In genomic region chr13:52010890-52011689, GRCh38 we compare ENCODE assay signal across 8 cellular contexts. TPM values are rescaled to one million over a fixed set of nuclear protein-coding genes. Genes with fewer than 3 reads are reported as not detected.
A peak's percentile ranks its signal among the peaks of the same experiment; 100 is the strongest.
DNase-seq lines count a peak whose midpoint lies in the region; ATAC-seq, FAIRE-seq and TF ChIP-seq lines count a peak whose summit lies in the region.

Gene ATP7B, minus strand, starts transcription at chr13:52011450. Its CDS starts 113 bp downstream, at chr13:52011337.

- intact Hi-C loops in CD8-positive, alpha-beta T cell (cut with DNase I, micrococcal nuclease) = loop anchor here (5.0 to 10.0 kb wide), 7 partner anchors 189 to 1886 kb away; partner anchors contain the start of genes SUGT1 (in 1 of the 2), VPS36 (in 1 of the 2) and WDFY2 (in 1 of the 2)
- intact Hi-C loops in GM12878 (cut with micrococcal nuclease; ENCODE audit: unreplicated experiment) = loop anchor here (5.0 kb wide), 2 partner anchors 181 to 441 kb away; partner anchors contain the start of gene VPS36

- no peaks in the 10 kb centered on the region for H4K20me1 ChIP-seq in GM12878 (ENCODE audit: control insufficient read depth, insufficient read depth)

- peaks cover 28% of the 10 kb centered on the region for H3K4me1 Mint-ChIP-seq in CD8-positive, alpha-beta T cell (ENCODE audit: low read depth)

- CTCF ChIA-PET in CD8-positive, alpha-beta T cell (lab: Charles Lee) = no interaction called here
- CTCF ChIA-PET in GM12878 (lab: Yijun Ruan, JAX) = interaction anchor here (2.5 kb wide), 1 partner anchor 116 kb away, joined by 11 read pairs; no protein-coding TSS in a partner anchor

- no TSS peak for BruUV-seq in GM12878 (replicated peaks; lab: Mats Ljungman, UMichigan)

- no peaks in the 10 kb centered on the region for H3K36me3 ChIP-seq in CD8-positive, alpha-beta T cell (ENCODE audit: insufficient read depth, low read length)
- no peaks in the 10 kb centered on the region; a peak in 1 of 4 replicates for H3K36me3 ChIP-seq in GM12878 (ENCODE audit: control insufficient read depth in 2 of 2, insufficient read depth in 2 of 2, low read length in 1 of 2)

- peak within 1 kb of the TSS; percentile 100 for H3K4me2 ChIP-seq in GM12878 (ENCODE audit: control insufficient read depth, insufficient read depth)

- no peak for FAIRE-seq in H54 (lab: Jason Lieb, UNC)
- FAIRE-seq in GM12878 (lab: Jason Lieb, UNC) = no peak

- peak in 6 of 7 experiments; percentile 3 to 55 (median 16) for DNase-seq in CD8-positive, alpha-beta T cell
- peak; percentile 13 for DNase-seq in H54 (ENCODE audit: insufficient read length, low spot score)
- peak; percentile 34 for DNase-seq in RKO (ENCODE audit: low spot score)
- no peak for DNase-seq in GM12878 (ENCODE audit: low read depth, low spot score)
- peak; percentile 62 for DNase-seq in iPS-NIHi11 (ENCODE audit: low spot score)
- DNase-seq in stimulated activated CD4-positive, alpha-beta T cell treated with anti-CD3 and anti-CD28 coated beads, Interleukin-12 subunit alpha, Interleukin-12 subunit beta, amount 100 ng/mL, for 48 hours (ENCODE audit: low read depth in 2 of 3, low spot score in 1 of 3) = peak in 2 of 3 donors; percentile 1 to 3
- no peak for DNase-seq in COR-L47 (lab: John Stamatoyannopoulos, UW)

- TF ChIP-seq RAD21 in GM12878 (IDR thresholded peaks at IDR 0.05; ENCODE audit: insufficient read depth, low read depth, low read length) = no peak

- no peak for TF ChIP-seq CTCF in CD8-positive, alpha-beta T cell (IDR thresholded peaks at IDR 0.05)
- no peak for TF ChIP-seq CTCF in GM12878 (IDR thresholded peaks at IDR 0.05 in 2 of 3, conservative IDR thresholded peaks at IDR 0.05 in 1 of 3; ENCODE audit: control insufficient read depth in 2 of 3, extremely low read depth in 1 of 3, insufficient read depth in 1 of 3, low read depth in 3 of 3, low read length in 3 of 3)

- POLR2A ChIA-PET in CD8-positive, alpha-beta T cell (lab: Charles Lee) = interaction anchor here (1.0 kb wide), 1 partner anchor 208 kb away, joined by 3 read pairs; no protein-coding TSS in a partner anchor
- POLR2A ChIA-PET in GM12878 (lab: Charles Lee) = no interaction called here

- peaks cover 11% of the 10 kb centered on the region for H3K27me3 Mint-ChIP-seq in CD8-positive, alpha-beta T cell (ENCODE audit: low read depth)

- no peaks in the 10 kb centered on the region for H3K9me3 ChIP-seq in CD8-positive, alpha-beta T cell (ENCODE audit: low read length)
- no peaks in the 10 kb centered on the region; the same call in 1 of the 3 replicates for H3K9me3 ChIP-seq in GM12878 (replicated peaks; ENCODE audit: control insufficient read depth, insufficient read depth, low read length)

- H3K9ac ChIP-seq in GM12878 (ENCODE audit: control insufficient read depth, insufficient read depth, low read length) = peak within 1 kb of the TSS; percentile 77

- H3K4me1 ChIP-seq in CD8-positive, alpha-beta T cell (ENCODE audit: insufficient read depth, low read length) = peaks cover 15% of the 10 kb centered on the region
- H3K4me1 ChIP-seq in GM12878 (ENCODE audit: control insufficient read depth, insufficient read depth, low read length) = no peaks in the 10 kb centered on the region; the same call in 1 of the 2 replicates

- in situ Hi-C loops in GM12878 (cut with MboI) = loop anchor here (10.0 kb wide), 1 partner anchor 444 kb away; the partner anchor contains the start of genes CKAP2 and VPS36

- peak within 1 kb of the TSS; percentile 70 for H3K4me3 ChIP-seq in CD8-positive, alpha-beta T cell (ENCODE audit: low read depth, low read length)
- peak within 1 kb of the TSS; percentile 95 for H3K4me3 ChIP-seq in GM12878

- H3K4me3 Mint-ChIP-seq in CD8-positive, alpha-beta T cell = peak within 1 kb of the TSS; percentile 99

- peaks cover 23% of the 10 kb centered on the region for H3K79me2 ChIP-seq in GM12878 (ENCODE audit: control insufficient read depth, insufficient read depth, low read length)

- TF ChIP-seq POLR2A in H54 (IDR thresholded peaks at IDR 0.05; ENCODE audit: low read depth, low read length) (no peak), GM12878 (IDR thresholded peaks at IDR 0.05; ENCODE audit: low read depth, low read length) (no peak)

- H2AFZ ChIP-seq in GM12878 (ENCODE audit: control insufficient read depth, low read depth, low read length) = peak within 1 kb of the TSS; percentile 98

- peak within 1 kb of the TSS; percentile 57 for H3K27ac ChIP-seq in CD8-positive, alpha-beta T cell (ENCODE audit: low read depth, low read length)
- peak within 1 kb of the TSS; percentile 49 for H3K27ac ChIP-seq in GM12878 (ENCODE audit: control insufficient read depth, insufficient read depth)

- SMC1A ChIA-PET in GM12878 (lab: Charles Lee; ENCODE audit: uncharacterized antibody, unreplicated experiment) = no interaction called here

- H3K27me3 ChIP-seq in CD8-positive, alpha-beta T cell (ENCODE audit: insufficient read depth, low read length) = no peaks in the 10 kb centered on the region
- peaks cover 2 to 13% of the 10 kb centered on the region in 2 experiments; a peak in 3 of 4 replicates for H3K27me3 ChIP-seq in GM12878 (replicated peaks in 1 of 2; ENCODE audit: control insufficient read depth in 2 of 2, insufficient read depth in 2 of 2, low read length in 1 of 2)

- no peaks in the 10 kb centered on the region for H3K9me3 Mint-ChIP-seq in CD8-positive, alpha-beta T cell

- H3K27ac Mint-ChIP-seq in CD8-positive, alpha-beta T cell = peak within 1 kb of the TSS; percentile 95

- no peak for TF ChIP-seq EP300 in GM12878 (IDR thresholded peaks at IDR 0.05; ENCODE audit: borderline replicate concordance in 1 of 2, control insufficient read depth in 1 of 2, low read depth in 2 of 2, low read length in 2 of 2)

- no peak for ATAC-seq in CD8-positive, alpha-beta T cell
- peak; percentile 29 for ATAC-seq in GM12878
- ATAC-seq in GM18867 (IDR thresholded peaks at IDR 0.05; ENCODE audit: unreplicated experiment) = no peak

- RAD21 ChIA-PET in GM12878 (lab: Charles Lee; ENCODE audit: unreplicated experiment) = no interaction called here

- WGBS in GM12878 (ENCODE audit: insufficient coverage, insufficient replicate concordance, low lambda C conversion rate, missing lambda C conversion rate) = 8% methylated on average over 49 of the region's 49 CpGs

- peaks cover 14% of the 10 kb centered on the region for H3K36me3 Mint-ChIP-seq in CD8-positive, alpha-beta T cell

TF ChIP-seq in GM12878, 131 proteins besides CTCF, POLR2A, EP300 and RAD21:
- TF ChIP-seq EED (IDR thresholded peaks at IDR 0.05; ENCODE audit: low read depth) (0 out of 2 replicates have a peak, but pooled peaks have one; percentile 4), ASH2L (IDR thresholded peaks at IDR 0.05; ENCODE audit: borderline replicate concordance, low read depth) (no peak)

RNA-seq across cellular contexts. Expression of gene ATP7B, which starts in this region (rescaled TPM):
- under 1 TPM; 0.36 to 0.41 TPM for total RNA-seq in CD8-positive, alpha-beta T cell
- 1.5 and 1.9 TPM in 2 replicates for total RNA-seq in GM12878 (2013; cell fraction: nucleolus; rRNA removed)
- under 0.01 and 0.16 TPM in 2 replicates for total RNA-seq in GM12878 (2014; rRNA removed)
- total RNA-seq in GM12878 (2014; rRNA removed; fragmentation: Illumina TruSeq; extraction: Trizol) = 0.04 and 0.09 TPM in 2 replicates
- total RNA-seq in GM12878 (2021) = 0.08 and 0.38 TPM in 2 replicates
- 0.10 TPM for polyA plus RNA-seq in GM12878 (2011; ENCODE audit: low read depth)
- 1.1 TPM in 2 replicates for polyA plus RNA-seq in GM12878 (2011; rRNA removed)
- 0.76 and 1.1 TPM in 2 replicates for polyA plus RNA-seq in GM12878 (2011; cell fraction: cytosol; rRNA removed)
- polyA plus RNA-seq in GM12878 (2011; cell fraction: nucleus; rRNA removed) = 2.4 and 2.6 TPM in 2 replicates
- 0.11 and 0.13 TPM in 2 replicates for polyA plus RNA-seq in GM12878 (2012)
- polyA plus RNA-seq in GM12878 (2014; fragmentation: Illumina TruSeq; extraction: Trizol) = 0.15 and 0.67 TPM in 2 replicates
- not detected for polyA plus RNA-seq in GM12878 (2014; fragmentation: Nextera tagmentation; extraction: Ambion mirVana)
- polyA plus RNA-seq in GM12878 (2014; rRNA removed) = 0.03 and 0.05 TPM in 2 replicates
- polyA plus RNA-seq in GM12878 (2016; fragmentation: Nextera tagmentation; extraction: Ambion mirVana) = under 1 TPM; 0.05 to 0.06 TPM
- polyA minus RNA-seq in GM12878 (2011; rRNA and poly(A)+ RNA removed) = 2.5 and 2.9 TPM in 2 replicates
- 0.83 and 1.2 TPM in 2 replicates for polyA minus RNA-seq in GM12878 (2011; cell fraction: cytosol; rRNA and poly(A)+ RNA removed)
- polyA minus RNA-seq in GM12878 (2011; cell fraction: nucleus; rRNA and poly(A)+ RNA removed) = 1.9 and 4.3 TPM in 2 replicates

Comparison
In these comparisons a context has a peak if more than half of its experiments do, and no peak if none do; other contexts are left out.
1. Peak in DNase-seq, H3K4me3 ChIP-seq and H3K27ac ChIP-seq in CD8-positive, alpha-beta T cell; RNA of the gene not detected or under 1 TPM.
2. DNase-seq: peak in H54 (single experiment), RKO (single experiment), iPS-NIHi11 (single experiment) and stimulated activated CD4-positive, alpha-beta T cell treated with anti-CD3 and anti-CD28 coated beads, Interleukin-12 subunit alpha, Interleukin-12 subunit beta, amount 100 ng/mL, for 48 hours (2 of 3); none in GM12878 (single experiment) and COR-L47 (single experiment).